In genomic region chr3:172101107-172101506, GRCh38 we compare ENCODE assay signal across 14 cellular contexts.
DNase-seq lines count a peak whose midpoint lies in the region; ATAC-seq, FAIRE-seq and TF ChIP-seq lines count a peak whose summit lies in the region.
"Had no signal": no experiment of that assay in that cellular context is flagged by ENCODE, and none has a peak within 500 bp of the region (broad histone marks: within the 10 kb centered on the region; RNA-seq: fewer than 3 reads in every experiment).

No MANE protein-coding gene starts in this region.

- peak; percentile 49 for FAIRE-seq in GM18507 (lab: Jason Lieb, UNC)
- FAIRE-seq in D721Med (lab: Jason Lieb, UNC) = no peak

- H3K4me1 ChIP-seq in right lobe of liver = peaks cover 0 to 80% (median 31%) of the 10 kb centered on the region in 4 donors

- TF ChIP-seq POLR2A in right lobe of liver (IDR thresholded peaks at IDR 0.05) = no peak
- no peak for TF ChIP-seq POLR2A in lower leg skin (IDR thresholded peaks at IDR 0.05)

- H3K9me3 ChIP-seq in right lobe of liver = no peaks in the 10 kb centered on the region
- H3K9me3 ChIP-seq: gastroesophageal sphincter, spleen had no signal

- H3K4me3 ChIP-seq in right lobe of liver = no peak overlapping the region
- H3K4me3 ChIP-seq in lower leg skin (ENCODE audit: low read depth, poor library complexity, severe bottlenecking) = no peak overlapping the region
- H3K4me3 ChIP-seq: gastroesophageal sphincter, spleen had no signal

- ATAC-seq in GM21528 (IDR thresholded peaks at IDR 0.05; ENCODE audit: low FRiP score, unreplicated experiment) (peak; percentile 56), HG03280 (IDR thresholded peaks at IDR 0.05; ENCODE audit: unreplicated experiment) (peak; percentile 65), right lobe of liver (peak; percentile 37 to 67 (median 58))
- ATAC-seq: gastroesophageal sphincter had no signal

- DNase-seq in GM18507 (ENCODE audit: extremely low spot score, insufficient read length, low read depth) (no peak), right lobe of liver (no peak), lower leg skin (ENCODE audit: low spot score in 2 of 2) (no peak), middle frontal gyrus (ENCODE audit: extremely low spot score, low spot score) (no peak), D721Med (ENCODE audit: insufficient read length, low spot score) (no peak), DMS153 (lab: John Stamatoyannopoulos, UW) (no peak)
- DNase-seq: activated T-cell treated with anti-CD3 and anti-CD28 coated beads for 4 hours; mesendoderm; spleen; stimulated activated naive CD4-positive, alpha-beta T cell treated with Interleukin-2 at 50 U/mL for 16 hours; T-cell had no signal

- H3K27ac ChIP-seq in right lobe of liver = peak overlapping the region; percentile 20 to 90 (median 58)
- H3K27ac ChIP-seq: gastroesophageal sphincter had no signal

- no peaks in the 10 kb centered on the region for H3K36me3 ChIP-seq in right lobe of liver
- H3K36me3 ChIP-seq: gastroesophageal sphincter, spleen had no signal

- TF ChIP-seq CTCF in right lobe of liver (IDR thresholded peaks at IDR 0.05) = no peak
- TF ChIP-seq CTCF in lower leg skin (IDR thresholded peaks at IDR 0.05) = no peak
- no peak for TF ChIP-seq CTCF in D721Med (IDR thresholded peaks at IDR 0.05; ENCODE audit: insufficient read depth, missing control alignments)

- intact Hi-C loops in right lobe of liver (cut with DNase I) = no loop called here
- intact Hi-C loops in lower leg skin (cut with DNase I; ENCODE audit: low total_unique reads) = no loop called here

- H3K27me3 ChIP-seq in right lobe of liver = no peaks in the 10 kb centered on the region
- H3K27me3 ChIP-seq: gastroesophageal sphincter, spleen had no signal

- WGBS in right lobe of liver (ENCODE audit: insufficient coverage, low coverage, low lambda C conversion rate, missing lambda C conversion rate) = 19% methylated on average over 3 of the region's 3 CpGs
- WGBS in lower leg skin, 2 donors = 82 to 87% methylated on average over 3 of the region's 3 CpGs
